Comparison of ENCODE assay signal across 9 cellular contexts in genomic region chrX:64205441-64205734, GRCh38. TPM values are rescaled to one million over a fixed set of nuclear protein-coding genes. Genes with fewer than 3 reads are reported as not detected.
A peak's percentile ranks its signal among the peaks of the same experiment; 100 is the strongest.
DNase-seq lines count a peak whose midpoint lies in the region; ATAC-seq, FAIRE-seq and TF ChIP-seq lines count a peak whose summit lies in the region.
"Had no signal": no experiment of that assay in that cellular context is flagged by ENCODE, and none has a peak within 500 bp of the region (broad histone marks: within the 10 kb centered on the region; RNA-seq: fewer than 3 reads in every experiment).

AMER1 (minus strand) TSS chrX:64205708; CDS start chrX:64193286, 12,422 bp downstream.

- no peak within 1 kb of the TSS for H3K23ac ChIP-seq in H1 (ENCODE audit: insufficient read length)

- H4K91ac ChIP-seq in H1 (replicated peaks; ENCODE audit: insufficient read length, low read length) = no peak within 1 kb of the TSS

- WGBS in H1 (ENCODE audit: extremely low coverage in 1 of 2, insufficient coverage in 1 of 2, insufficient read length in 1 of 2, insufficient replicate concordance in 2 of 2, low coverage in 1 of 2, low lambda C conversion rate in 2 of 2, missing lambda C conversion rate in 1 of 2), 2 experiments = no CpG with 5 or more reads among the region's 29 CpGs

- H3K4me1 ChIP-seq in OCI-LY3 (ENCODE audit: low read length) (peaks cover 11% of the 10 kb centered on the region), H1 (replicated peaks in 1 of 4; ENCODE audit: control insufficient read depth in 3 of 4, insufficient read depth in 4 of 4, low read length in 3 of 4) (peaks cover 0 to 5% (median 0%) of the 10 kb centered on the region in 4 experiments; a peak in 3 of 7 replicates)

- DNase-seq in SIG-M5 treated with dmso at 0.1 percent for 504 hours (lab: John Stamatoyannopoulos, UW; ENCODE audit: unreplicated experiment) (peak; percentile 45), SIG-M5 (lab: John Stamatoyannopoulos, UW) (no peak), H1 (ENCODE audit: low read depth in 1 of 2, low spot score in 2 of 2) (no peak), NCI-H524 treated with DMSO at 0.1 percent for 48 hours (lab: John Stamatoyannopoulos, UW) (no peak), dermis blood vessel endothelial cell (no peak)

- peak; percentile 9 to 34; a peak in 1 of 3 replicates for TF ChIP-seq POLR2A in H1 (IDR thresholded peaks at IDR 0.05; ENCODE audit: control extremely low read depth in 1 of 2, low read depth in 2 of 2, low read length in 2 of 2)

- H3K4me3 ChIP-seq in OCI-LY3 (ENCODE audit: low read length) (peak within 1 kb of the TSS; percentile 88), H1 (ENCODE audit: extremely low read depth in 1 of 4, insufficient read depth in 2 of 4, low read depth in 3 of 4, low read length in 4 of 4) (peak within 1 kb of the TSS; percentile 47 to 75 (median 54))

- H3K36me3 Mint-ChIP-seq in nephron (ENCODE audit: low read depth) = no peaks in the 10 kb centered on the region

- peak within 1 kb of the TSS; percentile 91 to 98 (median 96) for H3K4me3 Mint-ChIP-seq in nephron

- no peak within 1 kb of the TSS for H2AK5ac ChIP-seq in H1 (ENCODE audit: low read depth, low read length)

- peaks cover 28% of the 10 kb centered on the region for H3K4me1 Mint-ChIP-seq in nephron

- TF ChIP-seq CTCF in OCI-LY3 (IDR thresholded peaks at IDR 0.05; ENCODE audit: low read depth, low read length) (no peak), H1 (IDR thresholded peaks at IDR 0.05; ENCODE audit: control extremely low read depth in 1 of 3, insufficient read depth in 1 of 3, low read depth in 1 of 3, low read length in 3 of 3) (no peak), nephron (IDR thresholded peaks at IDR 0.05; ENCODE audit: unreplicated experiment in 3 of 3) (no peak)

- peak; percentile 43 for ATAC-seq in HG02678 (IDR thresholded peaks at IDR 0.05; ENCODE audit: unreplicated experiment)

- H3K4me2 ChIP-seq in OCI-LY3 (ENCODE audit: low read length) = peak within 1 kb of the TSS; percentile 83
- peak within 1 kb of the TSS; percentile 82 to 87 for H3K4me2 ChIP-seq in H1 (ENCODE audit: insufficient read depth in 1 of 2, low read depth in 2 of 2, low read length in 2 of 2)

- H3K27me3 ChIP-seq in OCI-LY3 (ENCODE audit: low read depth, low read length) = no peaks in the 10 kb centered on the region
- peaks cover 0 to 9% (median 7%) of the 10 kb centered on the region in 4 experiments; a peak in 3 of 7 replicates for H3K27me3 ChIP-seq in H1 (replicated peaks in 1 of 4; ENCODE audit: control insufficient read depth in 3 of 4, extremely low read depth in 1 of 4, insufficient read depth in 3 of 4, low read length in 3 of 4)

- peaks cover 39% of the 10 kb centered on the region for H3K79me2 ChIP-seq in OCI-LY3 (ENCODE audit: low read length)
- H3K79me2 ChIP-seq in H1 (ENCODE audit: control insufficient read depth in 1 of 2, insufficient read depth in 2 of 2, low read length in 2 of 2) = no peaks in the 10 kb centered on the region

- no peak within 1 kb of the TSS for H2BK20ac ChIP-seq in H1 (ENCODE audit: low read length)

- TF ChIP-seq EP300 in H1 (IDR thresholded peaks at IDR 0.05; ENCODE audit: borderline replicate concordance in 1 of 2, low read depth in 2 of 2, low read length in 2 of 2) = no peak

- CTCF ChIA-PET in H1 (lab: Charles Lee; ENCODE audit: partially characterized antibody) = interaction anchor here (1.0 to 2.2 kb wide), 4 partner anchors 16 to 273 kb away, joined by 3 to 9 read pairs (median 5); no protein-coding TSS in a partner anchor

- H2BK120ac ChIP-seq in H1 (replicated peaks; ENCODE audit: low read depth, low read length) = no peak within 1 kb of the TSS

- H3K56ac ChIP-seq in H1 (replicated peaks; ENCODE audit: insufficient read length, low read depth, low read length) = no peak within 1 kb of the TSS

- H3K9ac ChIP-seq in OCI-LY3 (ENCODE audit: low read length) = peak within 1 kb of the TSS; percentile 87
- peak within 1 kb of the TSS in 3 of 4 experiments; percentile 20 to 41 (median 37); a peak in 6 of 7 replicates for H3K9ac ChIP-seq in H1 (replicated peaks in 1 of 4; ENCODE audit: extremely low read depth in 1 of 4, low read depth in 3 of 4, low read length in 3 of 4)

- H3K14ac ChIP-seq in H1 (ENCODE audit: insufficient read length) = no peak within 1 kb of the TSS

- no peak for TF ChIP-seq RAD21 in H1 (IDR thresholded peaks at IDR 0.05 in 1 of 2, conservative IDR thresholded peaks at IDR 0.05 in 1 of 2; ENCODE audit: low read depth in 2 of 2, low read length in 2 of 2)

- H2BK12ac ChIP-seq in H1 (ENCODE audit: low read depth, low read length) = no peak within 1 kb of the TSS

- H2BK5ac ChIP-seq in H1 (ENCODE audit: low read depth, low read length) = peak within 1 kb of the TSS; percentile 35; the same call in 1 of the 2 replicates

- H4K8ac ChIP-seq in H1 (ENCODE audit: extremely low read depth, insufficient read depth, low read length) = peak within 1 kb of the TSS; percentile 92

- peaks cover 3% of the 10 kb centered on the region; the same call in 1 of the 2 replicates for H3K23me2 ChIP-seq in H1 (ENCODE audit: low read depth, low read length)

- H3K4ac ChIP-seq in H1 (replicated peaks; ENCODE audit: insufficient read length, low read depth, low read length) = no peak within 1 kb of the TSS

- H3K9me3 Mint-ChIP-seq in nephron = no peaks in the 10 kb centered on the region

- peak within 1 kb of the TSS; percentile 96 to 98 (median 96) for H3K27ac Mint-ChIP-seq in nephron

- H3K36me3 ChIP-seq in OCI-LY3 (replicated peaks; ENCODE audit: low read depth, low read length) = no peaks in the 10 kb centered on the region
- H3K36me3 ChIP-seq in H1 (ENCODE audit: control insufficient read depth in 2 of 4, insufficient read depth in 4 of 4, low read length in 3 of 4) = no peaks in the 10 kb centered on the region

- H4K20me1 ChIP-seq in OCI-LY3 (ENCODE audit: insufficient read depth, low read length) (no peaks in the 10 kb centered on the region), H1 (replicated peaks in 1 of 2; ENCODE audit: control insufficient read depth in 1 of 2, insufficient read depth in 2 of 2, low read length in 2 of 2) (peaks cover 3 to 8% of the 10 kb centered on the region in 2 experiments)

- H4K5ac ChIP-seq in H1 (ENCODE audit: insufficient read length, low read depth, low read length) = peak within 1 kb of the TSS; percentile 52

- peak within 1 kb of the TSS; percentile 2; the same call in 1 of the 2 replicates for H3K18ac ChIP-seq in H1 (ENCODE audit: extremely low read depth, low read length)

- no peak within 1 kb of the TSS for H2BK15ac ChIP-seq in H1 (ENCODE audit: low read length)

- POLR2A ChIA-PET in H1 (lab: Charles Lee; ENCODE audit: partially characterized antibody) = no interaction called here

- H2AFZ ChIP-seq in OCI-LY3 (ENCODE audit: low read depth, low read length) (peak within 1 kb of the TSS; percentile 63; the same call in 1 of the 2 replicates), H1 (ENCODE audit: low read length) (peak within 1 kb of the TSS; percentile 76; the same call in 1 of the 2 replicates)

- H3K9me3 ChIP-seq in OCI-LY3 (ENCODE audit: insufficient read depth, low read length) (no peaks in the 10 kb centered on the region), H1 (ENCODE audit: insufficient read depth in 2 of 2, low read depth in 1 of 2, low read length in 1 of 2) (no peaks in the 10 kb centered on the region)

- no peak for FAIRE-seq in H1 (lab: Jason Lieb, UNC)
- FAIRE-seq: endometrium had no signal

- H3K27ac ChIP-seq in OCI-LY3 (ENCODE audit: low read length) (peak within 1 kb of the TSS; percentile 74), H1 (ENCODE audit: low read depth, low read length) (no peak within 1 kb of the TSS; the same call in 1 of the 2 replicates)

- H3K79me1 ChIP-seq in H1 (ENCODE audit: low read depth, low read length) = no peaks in the 10 kb centered on the region

- H3K27me3 Mint-ChIP-seq in nephron (ENCODE audit: low read depth) = no peaks in the 10 kb centered on the region

TF ChIP-seq in H1, 55 proteins besides CTCF, POLR2A, EP300 and RAD21 (continues in another document):
- TF ChIP-seq RBBP5 (IDR thresholded peaks at IDR 0.05; ENCODE audit: borderline replicate concordance, low read depth, low read length) = no peak
- no peak for TF ChIP-seq POLR2AphosphoS5 (IDR thresholded peaks at IDR 0.05; ENCODE audit: low read depth, low read length)
- TF ChIP-seq ATF2 (IDR thresholded peaks at IDR 0.05; ENCODE audit: low read length) = no peak
- TF ChIP-seq CBX8 (IDR thresholded peaks at IDR 0.05; ENCODE audit: borderline replicate concordance, low read depth, low read length) = no peak
- peak; percentile 7; the same call in 1 of the 2 replicates for TF ChIP-seq MAX (IDR thresholded peaks at IDR 0.05)
- no peak for TF ChIP-seq TCF12 (IDR thresholded peaks at IDR 0.05; ENCODE audit: low read depth, low read length)
- TF ChIP-seq RXRA (IDR thresholded peaks at IDR 0.05; ENCODE audit: insufficient read depth, low read depth, low read length) = no peak
- no peak for TF ChIP-seq GTF2F1 (IDR thresholded peaks at IDR 0.05; ENCODE audit: borderline replicate concordance, low read depth, low read length)
- TF ChIP-seq ASH2L (IDR thresholded peaks at IDR 0.05; ENCODE audit: low read length) = peak; percentile 1
- no peak for TF ChIP-seq SUZ12 (IDR thresholded peaks at IDR 0.05; ENCODE audit: low read length)

RNA-seq across cellular contexts. Expression of gene AMER1, which starts in this region (rescaled TPM):
- total RNA-seq in H1 (2021; fragmentation: NEBNext Ultra II Directional; extraction: Animal tissue kit (Norgen Biotek cat#: 25700)) = 9.4 and 10.2 TPM in 2 replicates
- polyA plus RNA-seq in H1 (2011; rRNA removed) = 3.2 and 3.3 TPM in 2 replicates
- polyA plus RNA-seq in H1 (2011; cell fraction: cytosol; rRNA removed) = 3.4 TPM
- 4.8 TPM for polyA plus RNA-seq in H1 (2011; cell fraction: nucleus; rRNA removed)
- 6.2 to 7.4 TPM (median 7.2 TPM) in 4 replicates for polyA plus RNA-seq in H1 (2012, experiment 1 of 2)
- 2.3 TPM for polyA plus RNA-seq in H1 (2012, experiment 2 of 2)
- 4.3 TPM for polyA plus RNA-seq in H1 (2013, experiment 1 of 2)
- polyA plus RNA-seq in H1 (2013, experiment 2 of 2) = 4.7 TPM
- 10.7 and 13.0 TPM in 2 replicates for polyA minus RNA-seq in H1 (2011; rRNA and poly(A)+ RNA removed)
- 5.4 TPM for polyA minus RNA-seq in H1 (2011; cell fraction: cytosol; rRNA and poly(A)+ RNA removed)
- polyA minus RNA-seq in H1 (2011; cell fraction: nucleus; rRNA and poly(A)+ RNA removed) = 8.0 TPM
- total RNA-seq in dermis blood vessel endothelial cell = 2.2 and 2.5 TPM in 2 replicates
